In the genomic region with DNA sequence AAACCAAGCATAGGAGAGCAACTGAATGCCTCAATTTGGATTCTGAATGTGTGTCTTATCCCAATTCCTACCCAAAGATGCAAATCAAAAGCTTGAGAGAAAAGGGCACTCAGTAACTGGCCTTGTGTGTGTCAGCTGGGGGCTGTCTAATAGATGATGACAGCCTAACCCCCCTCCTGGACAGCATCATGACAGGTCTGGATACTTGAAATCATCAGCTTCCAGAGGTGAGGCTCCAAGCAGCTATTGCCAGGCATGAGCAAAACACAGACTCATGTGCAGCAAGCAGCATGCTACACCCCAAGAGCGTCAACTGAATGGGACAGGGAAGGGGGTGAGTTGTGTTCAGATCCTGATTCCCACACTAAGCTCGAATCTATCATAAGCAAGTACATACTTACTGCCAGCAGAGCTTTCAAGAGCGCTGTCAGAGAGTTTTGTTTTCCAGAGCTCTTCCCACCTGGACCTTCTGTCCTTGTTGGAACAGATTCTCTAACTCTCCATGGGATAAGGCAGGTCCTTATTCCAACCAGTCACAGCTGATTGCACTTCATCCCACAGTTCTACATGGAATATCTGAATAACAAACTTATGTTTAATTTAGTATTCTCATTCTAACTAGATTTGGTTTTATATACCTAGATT, we compare ENCODE assay signal across 26 cellular contexts.
"Had no signal": no experiment of that assay in that cellular context is flagged by ENCODE, and none has a peak within 500 bp of the region (broad histone marks: within the 10 kb centered on the region; RNA-seq: fewer than 3 reads in every experiment).

No MANE protein-coding gene starts in this region.

- H3K4me1 ChIP-seq: esophagus squamous epithelium, parathyroid adenoma, sigmoid colon, spleen, suprapubic skin, transverse colon, upper lobe of right lung, uterus had no signal

- H3K27ac ChIP-seq: esophagus squamous epithelium, heart right ventricle, neural progenitor cell, parathyroid adenoma, sigmoid colon, spleen, suprapubic skin, transverse colon, upper lobe of right lung, uterus had no signal

- H3K27me3 ChIP-seq: esophagus squamous epithelium, heart right ventricle, neural progenitor cell, sigmoid colon, spleen, suprapubic skin, transverse colon, upper lobe of right lung, uterus had no signal

- H3K36me3 ChIP-seq: esophagus squamous epithelium, heart right ventricle, neural progenitor cell, sigmoid colon, spleen, suprapubic skin, transverse colon, upper lobe of right lung, uterus had no signal

- H3K4me3 ChIP-seq: esophagus squamous epithelium, heart right ventricle, mucosa of descending colon, neural progenitor cell, sigmoid colon, spleen, suprapubic skin, transverse colon, upper lobe of right lung, uterus had no signal

- H3K9me3 Mint-ChIP-seq: nephron; stimulated activated naive B cell treated with anti-CD40 and anti-IgM and Interleukin-4, amounts not matched to agents 10 μg/mL and 1 μg/mL and 100 μg/mL, for 72 hours had no signal

- ATAC-seq: effector memory CD8-positive, alpha-beta T cell; left colon; mucosa of descending colon; stimulated activated naive B cell treated with anti-CD40 and anti-IgM and Interleukin-4, amounts not matched to agents 10 μg/mL and 1 μg/mL and 100 μg/mL, for 72 hours; stimulated activated naive CD8-positive, alpha-beta T cell treated with anti-CD3 and anti-CD28 coated beads, Interleukin-15, amount 100 ng/mL, for 72 hours; upper lobe of right lung had no signal

- H3K27me3 Mint-ChIP-seq: effector memory CD8-positive, alpha-beta T cell; progenitor cell of endocrine pancreas; stimulated activated naive CD8-positive, alpha-beta T cell treated with anti-CD3 and anti-CD28 coated beads, Interleukin-15, amount 100 ng/mL, for 72 hours had no signal

- H3K4me3 Mint-ChIP-seq: effector memory CD8-positive, alpha-beta T cell; mesothelial cell of epicardium; naive B cell; nephron; neural progenitor cell; stimulated activated naive B cell treated with anti-CD40 and anti-IgM and Interleukin-4, amounts not matched to agents 10 μg/mL and 1 μg/mL and 100 μg/mL, for 72 hours; stimulated activated naive CD8-positive, alpha-beta T cell treated with anti-CD3 and anti-CD28 coated beads, Interleukin-15, amount 100 ng/mL, for 72 hours had no signal

- DNase-seq: cortex of kidney; effector memory CD8-positive, alpha-beta T cell; erythroblast; esophagus squamous epithelium; foreskin melanocyte; glutamatergic neuron; heart right ventricle; hippocampal formation; left colon; mesenchymal stem cell; mucosa of descending colon; naive B cell; sigmoid colon; spleen; stimulated activated CD4-positive, alpha-beta T cell treated with anti-CD3 and anti-CD28 coated beads, Interleukin-4, amount 100 ng/mL, for 4 hours; stimulated activated naive B cell treated with anti-CD40 and anti-IgM and Interleukin-4, amounts not matched to agents 10 μg/mL and 1 μg/mL and 100 μg/mL, for 72 hours; stimulated activated naive CD8-positive, alpha-beta T cell treated with anti-CD3 and anti-CD28 coated beads, Interleukin-15, amount 100 ng/mL, for 72 hours; transverse colon; upper lobe of right lung; uterus had no signal

- H3K36me3 Mint-ChIP-seq: mesothelial cell of epicardium; naive B cell; neural progenitor cell; stimulated activated naive B cell treated with anti-CD40 and anti-IgM and Interleukin-4, amounts not matched to agents 10 μg/mL and 1 μg/mL and 100 μg/mL, for 72 hours had no signal

- H3K4me1 Mint-ChIP-seq: mesothelial cell of epicardium; naive B cell; nephron; neural progenitor cell; stimulated activated naive B cell treated with anti-CD40 and anti-IgM and Interleukin-4, amounts not matched to agents 10 μg/mL and 1 μg/mL and 100 μg/mL, for 72 hours; stimulated activated naive CD8-positive, alpha-beta T cell treated with anti-CD3 and anti-CD28 coated beads, Interleukin-15, amount 100 ng/mL, for 72 hours had no signal

- H3K9me3 ChIP-seq: esophagus squamous epithelium, heart right ventricle, mucosa of descending colon, sigmoid colon, spleen, suprapubic skin, transverse colon, upper lobe of right lung, uterus had no signal

- H3K27ac Mint-ChIP-seq: effector memory CD8-positive, alpha-beta T cell; mesothelial cell of epicardium; naive B cell; nephron; neural progenitor cell; progenitor cell of endocrine pancreas; stimulated activated naive B cell treated with anti-CD40 and anti-IgM and Interleukin-4, amounts not matched to agents 10 μg/mL and 1 μg/mL and 100 μg/mL, for 72 hours; stimulated activated naive CD8-positive, alpha-beta T cell treated with anti-CD3 and anti-CD28 coated beads, Interleukin-15, amount 100 ng/mL, for 72 hours had no signal
